ENCODE assay signal across 10 cellular contexts in genomic region chr14:64952598-64953309, GRCh38. TPM values are rescaled to one million over a fixed set of nuclear protein-coding genes. Genes with fewer than 3 reads are reported as not detected.
DNase-seq lines count a peak whose midpoint lies in the region; ATAC-seq, FAIRE-seq and TF ChIP-seq lines count a peak whose summit lies in the region.
"Had no signal": no experiment of that assay in that cellular context is flagged by ENCODE, and none has a peak within 500 bp of the region (broad histone marks: within the 10 kb centered on the region; RNA-seq: fewer than 3 reads in every experiment).

No MANE protein-coding gene starts in this region.

- TF ChIP-seq RAD21 in H1 (IDR thresholded peaks at IDR 0.05 in 1 of 2, conservative IDR thresholded peaks at IDR 0.05 in 1 of 2; ENCODE audit: low read depth in 2 of 2, low read length in 2 of 2) = peak; percentile 34 to 48; a peak in 3 of 4 replicates

- intact Hi-C loops in lower lobe of right lung (cut with DNase I) (no loop called here), uterus (cut with DNase I; ENCODE audit: low total_unique reads) (no loop called here), mammary epithelial cell (cut with micrococcal nuclease) (no loop called here)

- H3K23me2 ChIP-seq in H1 (ENCODE audit: low read depth, low read length) = no peaks in the 10 kb centered on the region

- TF ChIP-seq POLR2A in H1 (IDR thresholded peaks at IDR 0.05; ENCODE audit: control extremely low read depth in 1 of 2, low read depth in 2 of 2, low read length in 2 of 2) (no peak), uterus (IDR thresholded peaks at IDR 0.05) (no peak)

- no peaks in the 10 kb centered on the region for H3K79me1 ChIP-seq in H1 (ENCODE audit: low read depth, low read length)

- H3K36me3 Mint-ChIP-seq in HFFc6 (ENCODE audit: low read depth) = no peaks in the 10 kb centered on the region

- H3K9me3 ChIP-seq in BE2C = no peaks in the 10 kb centered on the region
- H3K9me3 ChIP-seq in H1 (ENCODE audit: insufficient read depth in 2 of 2, low read depth in 1 of 2, low read length in 1 of 2) = no peaks in the 10 kb centered on the region
- H3K9me3 ChIP-seq in lower lobe of right lung = no peaks in the 10 kb centered on the region
- no peaks in the 10 kb centered on the region for H3K9me3 ChIP-seq in uterus
- no peaks in the 10 kb centered on the region for H3K9me3 ChIP-seq in mammary epithelial cell (replicated peaks; ENCODE audit: insufficient read depth, low read length)

- no peak overlapping the region for H3K18ac ChIP-seq in H1 (ENCODE audit: extremely low read depth, low read length)

- no peak overlapping the region for H3K4me2 ChIP-seq in H1 (ENCODE audit: insufficient read depth in 1 of 2, low read depth in 2 of 2, low read length in 2 of 2)
- H3K4me2 ChIP-seq in mammary epithelial cell (ENCODE audit: insufficient read depth, low read depth, low read length) = no peak overlapping the region

- H2AFZ ChIP-seq in H1 (ENCODE audit: low read length) (no peak overlapping the region), mammary epithelial cell (ENCODE audit: low read depth, low read length) (no peak overlapping the region)

- H3K27ac Mint-ChIP-seq in HFFc6 = no peak overlapping the region

- CTCF ChIA-PET in H1 (lab: Charles Lee; ENCODE audit: partially characterized antibody) (interaction anchor here (0.7 to 3.8 kb wide), 29 partner anchors 8 to 177 kb away, joined by 3 to 25 read pairs (median 5); partner anchors contain the start of gene GPX2), mammary epithelial cell (lab: Charles Lee; ENCODE audit: low non-redundant PET) (no interaction called here)

- no TSS peak for BruUV-seq in mammary epithelial cell (replicated peaks; lab: Mats Ljungman, UMichigan)

- H3K36me3 ChIP-seq in BE2C (no peaks in the 10 kb centered on the region), H1 (ENCODE audit: control insufficient read depth in 2 of 4, insufficient read depth in 4 of 4, low read length in 3 of 4) (peaks cover 5 to 30% (median 12%) of the 10 kb centered on the region in 4 experiments; a peak in 4 of 8 replicates), lower lobe of right lung (peaks cover 11% of the 10 kb centered on the region), uterus (no peaks in the 10 kb centered on the region), mammary epithelial cell (ENCODE audit: insufficient read depth, low read length) (no peaks in the 10 kb centered on the region)

- no peaks in the 10 kb centered on the region; the same call in 1 of the 2 replicates for H3K27me3 Mint-ChIP-seq in HFFc6 (ENCODE audit: insufficient read depth)

- TF ChIP-seq CTCF in BE2C (IDR thresholded peaks at IDR 0.05; ENCODE audit: low read depth, low read length) (peak; percentile 17; the same call in 1 of the 2 replicates), H1 (IDR thresholded peaks at IDR 0.05; ENCODE audit: control extremely low read depth in 1 of 3, insufficient read depth in 1 of 3, low read depth in 1 of 3, low read length in 3 of 3) (peak; percentile 46 to 69 (median 53)), lower lobe of right lung (IDR thresholded peaks at IDR 0.05) (no peak), uterus (IDR thresholded peaks at IDR 0.05) (no peak), HFFc6 (IDR thresholded peaks at IDR 0.05) (no peak; the same call in 1 of the 2 replicates), mammary epithelial cell (conservative IDR thresholded peaks at IDR 0.05 in 1 of 2, IDR thresholded peaks at IDR 0.05 in 1 of 2; ENCODE audit: extremely low read depth in 1 of 2, insufficient read depth in 1 of 2, low read depth in 1 of 2, low read length in 2 of 2) (no peak)

- H3K27ac ChIP-seq in H1 (ENCODE audit: low read depth, low read length) (no peak overlapping the region), lower lobe of right lung (no peak overlapping the region), uterus (no peak overlapping the region), mammary epithelial cell (ENCODE audit: insufficient read depth, low read depth, low read length) (no peak overlapping the region)

- H3K79me2 ChIP-seq in H1 (ENCODE audit: control insufficient read depth in 1 of 2, insufficient read depth in 2 of 2, low read length in 2 of 2) (no peaks in the 10 kb centered on the region), mammary epithelial cell (ENCODE audit: insufficient read depth, low read length) (no peaks in the 10 kb centered on the region)

- no peak overlapping the region for H3K23ac ChIP-seq in H1 (ENCODE audit: insufficient read length)

- H3K4ac ChIP-seq in H1 (replicated peaks; ENCODE audit: insufficient read length, low read depth, low read length) = no peak overlapping the region

- H3K27me3 ChIP-seq in BE2C (no peaks in the 10 kb centered on the region), H1 (replicated peaks in 1 of 4; ENCODE audit: control insufficient read depth in 3 of 4, extremely low read depth in 1 of 4, insufficient read depth in 3 of 4, low read length in 3 of 4) (no peaks in the 10 kb centered on the region), lower lobe of right lung (ENCODE audit: low read depth) (no peaks in the 10 kb centered on the region), uterus (no peaks in the 10 kb centered on the region), mammary epithelial cell (ENCODE audit: insufficient read depth, low read length) (no peaks in the 10 kb centered on the region)

- no peak overlapping the region for H2BK120ac ChIP-seq in H1 (replicated peaks; ENCODE audit: low read depth, low read length)

- no peak overlapping the region for H4K91ac ChIP-seq in H1 (replicated peaks; ENCODE audit: insufficient read length, low read length)

- H3K9ac ChIP-seq in H1 (replicated peaks in 1 of 4; ENCODE audit: extremely low read depth in 1 of 4, low read depth in 3 of 4, low read length in 3 of 4) = no peak overlapping the region
- H3K9ac ChIP-seq in mammary epithelial cell (ENCODE audit: insufficient read depth, low read length) = no peak overlapping the region

- no peak overlapping the region for H3K4me3 Mint-ChIP-seq in HFFc6

- no peak overlapping the region for H2AK5ac ChIP-seq in H1 (ENCODE audit: low read depth, low read length)

- no peak for DNase-seq in BE2C
- DNase-seq in H1 (ENCODE audit: low read depth in 1 of 2, low spot score in 2 of 2) = no peak
- no peak for DNase-seq in lower lobe of right lung
- no peak for DNase-seq in uterus
- DNase-seq in HFFc6 = no peak
- no peak for DNase-seq in mammary epithelial cell
- DNase-seq: activated gamma-delta T cell treated with Interleukin-2 at 50 U/mL for 16 hours had no signal

- H3K56ac ChIP-seq in H1 (replicated peaks; ENCODE audit: insufficient read length, low read depth, low read length) = no peak overlapping the region

- dilution Hi-C loops in mammary epithelial cell (cut with HindIII; ENCODE audit: low sequenced_read_pairs) = loop anchor here (5.0 kb wide), 1 partner anchor 50 kb away; no protein-coding TSS in a partner anchor

- no peak overlapping the region for H2BK5ac ChIP-seq in H1 (ENCODE audit: low read depth, low read length)

- TF ChIP-seq EP300 in H1 (IDR thresholded peaks at IDR 0.05; ENCODE audit: borderline replicate concordance in 1 of 2, low read depth in 2 of 2, low read length in 2 of 2) = no peak

- peak; percentile 90 for FAIRE-seq in H1 (lab: Jason Lieb, UNC)
- FAIRE-seq: G401.6 had no signal

- H2BK20ac ChIP-seq in H1 (ENCODE audit: low read length) = no peak overlapping the region

- POLR2A ChIA-PET in H1 (lab: Charles Lee; ENCODE audit: partially characterized antibody) = interaction anchor here (0.8 to 2.2 kb wide), 4 partner anchors 8 to 38 kb away, joined by 3 to 9 read pairs (median 4); partner anchors contain the start of gene CHURC1

- in situ Hi-C loops in mammary epithelial cell (cut with MboI; ENCODE audit: low sequenced_read_pairs in 2 of 2) = no loop called here

- no peak overlapping the region for H4K5ac ChIP-seq in H1 (ENCODE audit: insufficient read length, low read depth, low read length)

- H2BK15ac ChIP-seq in H1 (ENCODE audit: low read length) = no peak overlapping the region

- 0 out of 2 replicates have a peak overlapping the region, but pooled peaks have one; percentile 43 for H2BK12ac ChIP-seq in H1 (ENCODE audit: low read depth, low read length)

- H3K4me1 ChIP-seq in BE2C (peaks cover 3% of the 10 kb centered on the region), H1 (replicated peaks in 1 of 4; ENCODE audit: control insufficient read depth in 3 of 4, insufficient read depth in 4 of 4, low read length in 3 of 4) (peaks cover 5 to 16% (median 15%) of the 10 kb centered on the region in 4 experiments; a peak in 6 of 7 replicates), lower lobe of right lung (no peaks in the 10 kb centered on the region), uterus (no peaks in the 10 kb centered on the region), mammary epithelial cell (ENCODE audit: insufficient read depth, low read length) (no peaks in the 10 kb centered on the region)

- WGBS in H1 (ENCODE audit: extremely low coverage in 1 of 2, insufficient coverage in 1 of 2, insufficient read length in 1 of 2, insufficient replicate concordance in 2 of 2, low coverage in 1 of 2, low lambda C conversion rate in 2 of 2, missing lambda C conversion rate in 1 of 2), 2 experiments = 86% methylated on average over 7 of the region's 7 CpGs; no CpG with 5 or more reads in 1 of the 2 experiments
- WGBS in mammary epithelial cell (ENCODE audit: low coverage, missing lambda C conversion rate) = 91% methylated on average over 7 of the region's 7 CpGs

- peaks cover 0 to 2% of the 10 kb centered on the region in 2 experiments for H4K20me1 ChIP-seq in H1 (replicated peaks in 1 of 2; ENCODE audit: control insufficient read depth in 1 of 2, insufficient read depth in 2 of 2, low read length in 2 of 2)
- no peaks in the 10 kb centered on the region for H4K20me1 ChIP-seq in mammary epithelial cell (ENCODE audit: insufficient read depth, low read length)

- no peak overlapping the region for H3K4me3 ChIP-seq in BE2C (ENCODE audit: low read depth, low read length)
- no peak overlapping the region for H3K4me3 ChIP-seq in H1 (ENCODE audit: extremely low read depth in 1 of 4, insufficient read depth in 2 of 4, low read depth in 3 of 4, low read length in 4 of 4)
- no peak overlapping the region for H3K4me3 ChIP-seq in lower lobe of right lung
- H3K4me3 ChIP-seq in uterus = no peak overlapping the region
- H3K4me3 ChIP-seq in mammary epithelial cell (replicated peaks in 1 of 3; ENCODE audit: insufficient read depth in 1 of 3, low read depth in 2 of 3, low read length in 3 of 3) = no peak overlapping the region

- ATAC-seq in GM18868 (IDR thresholded peaks at IDR 0.05; ENCODE audit: unreplicated experiment) (peak; percentile 89), HG03439 (IDR thresholded peaks at IDR 0.05; ENCODE audit: unreplicated experiment) (peak; percentile 52), lower lobe of right lung (no peak)

- H4K8ac ChIP-seq in H1 (ENCODE audit: extremely low read depth, insufficient read depth, low read length) = no peak overlapping the region

- H3K4me1 Mint-ChIP-seq in HFFc6 (ENCODE audit: low read depth) = no peaks in the 10 kb centered on the region

- no peaks in the 10 kb centered on the region for H3K9me3 Mint-ChIP-seq in HFFc6

- H3K14ac ChIP-seq in H1 (ENCODE audit: insufficient read length) = no peak overlapping the region

RNA-seq across cellular contexts. Expression of gene GPX2, which starts 10.2 kb away (rescaled TPM):
- not detected for polyA plus RNA-seq in BE2C (2012; ENCODE audit: insufficient read depth, insufficient read length, low read depth)
- total RNA-seq in H1 (2021; fragmentation: NEBNext Ultra II Directional; extraction: Animal tissue kit (Norgen Biotek cat#: 25700)) = 0.30 and 0.50 TPM in 2 replicates
- polyA plus RNA-seq in H1 (2011; rRNA removed) = 0.49 and 0.89 TPM in 2 replicates
- 0.61 TPM for polyA plus RNA-seq in H1 (2011; cell fraction: cytosol; rRNA removed)
- 0.66 TPM for polyA plus RNA-seq in H1 (2011; cell fraction: nucleus; rRNA removed)
- 0.50 to 0.96 TPM (median 0.64 TPM) in 3 of 4 replicates, not detected in the other for polyA plus RNA-seq in H1 (2012, experiment 1 of 2)
- polyA plus RNA-seq in H1 (2012, experiment 2 of 2) = 1.5 TPM
- 0.36 TPM for polyA plus RNA-seq in H1 (2013, experiment 1 of 2)
- polyA plus RNA-seq in H1 (2013, experiment 2 of 2) = 0.46 TPM
- polyA minus RNA-seq in H1 (2011; rRNA and poly(A)+ RNA removed) = 0.38 and 0.56 TPM in 2 replicates
- polyA minus RNA-seq in H1 (2011; cell fraction: cytosol; rRNA and poly(A)+ RNA removed) = not detected
- polyA minus RNA-seq in H1 (2011; cell fraction: nucleus; rRNA and poly(A)+ RNA removed) = not detected
- total RNA-seq in lower lobe of right lung = not detected
- total RNA-seq in uterus = under 1 TPM in 1 of 4 donors, not detected in 3; 0.29 TPM
- total RNA-seq in HFFc6 (2021; fragmentation: NEBNext Ultra II Directional; extraction: Animal tissue kit (Norgen Biotek cat#: 25700)) = not detected
- 10 to 100 TPM; 10.3 to 22.0 TPM for total RNA-seq in mammary epithelial cell
- polyA plus RNA-seq in mammary epithelial cell = 19.8 TPM
- polyA minus RNA-seq in mammary epithelial cell = 4.7 TPM

RNA-seq across cellular contexts. Expression of gene RAB15, which starts 19.4 kb away (rescaled TPM):
- polyA plus RNA-seq in BE2C (2012; ENCODE audit: insufficient read depth, insufficient read length, low read depth) = 2.8 TPM
- 58.1 and 59.2 TPM in 2 replicates for total RNA-seq in H1 (2021; fragmentation: NEBNext Ultra II Directional; extraction: Animal tissue kit (Norgen Biotek cat#: 25700))
- polyA plus RNA-seq in H1 (2011; rRNA removed) (38.8 and 63.4 TPM in 2 replicates), mammary epithelial cell (3.4 TPM)
- polyA plus RNA-seq in H1 (2011; cell fraction: cytosol; rRNA removed) = 37.8 TPM
- polyA plus RNA-seq in H1 (2011; cell fraction: nucleus; rRNA removed) = 46.7 TPM
- 35.3 to 39.3 TPM (median 37.0 TPM) in 4 replicates for polyA plus RNA-seq in H1 (2012, experiment 1 of 2)
- 35.0 TPM for polyA plus RNA-seq in H1 (2012, experiment 2 of 2)
- polyA plus RNA-seq in H1 (2013, experiment 1 of 2) = 29.4 TPM
- polyA plus RNA-seq in H1 (2013, experiment 2 of 2) = 30.4 TPM
- polyA minus RNA-seq in H1 (2011; rRNA and poly(A)+ RNA removed) = 25.9 and 31.7 TPM in 2 replicates
- 15.9 TPM for polyA minus RNA-seq in H1 (2011; cell fraction: cytosol; rRNA and poly(A)+ RNA removed)
- polyA minus RNA-seq in H1 (2011; cell fraction: nucleus; rRNA and poly(A)+ RNA removed) = 14.5 TPM
- total RNA-seq in lower lobe of right lung (13.8 TPM), uterus (1 to 10 TPM in 3 of 4 donors, not detected in 1; 1.0 to 3.8 (median 3.4) TPM), mammary epithelial cell (1 to 10 TPM; 5.8 to 6.2 TPM)
- total RNA-seq in HFFc6 (2021; fragmentation: NEBNext Ultra II Directional; extraction: Animal tissue kit (Norgen Biotek cat#: 25700)) = 1 to 10 TPM; 3.5 to 5.7 (median 5.0) TPM
- polyA minus RNA-seq in mammary epithelial cell = 2.1 TPM

RNA-seq across cellular contexts. Expression of gene FNTB, which starts 33.9 kb away (rescaled TPM):
- 13.9 TPM for polyA plus RNA-seq in BE2C (2012; ENCODE audit: insufficient read depth, insufficient read length, low read depth)
- 13.8 and 16.0 TPM in 2 replicates for total RNA-seq in H1 (2021; fragmentation: NEBNext Ultra II Directional; extraction: Animal tissue kit (Norgen Biotek cat#: 25700))
- 19.3 and 20.7 TPM in 2 replicates for polyA plus RNA-seq in H1 (2011; rRNA removed)
- polyA plus RNA-seq in H1 (2011; cell fraction: cytosol; rRNA removed) = 21.8 TPM
- polyA plus RNA-seq in H1 (2011; cell fraction: nucleus; rRNA removed) = 30.2 TPM
- polyA plus RNA-seq in H1 (2012, experiment 1 of 2) = 12.4 to 17.8 TPM (median 16.1 TPM) in 4 replicates
- 16.3 TPM for polyA plus RNA-seq in H1 (2012, experiment 2 of 2)
- 9.0 TPM for polyA plus RNA-seq in H1 (2013, experiment 1 of 2)
- polyA plus RNA-seq in H1 (2013, experiment 2 of 2) = 8.3 TPM
- polyA minus RNA-seq in H1 (2011; rRNA and poly(A)+ RNA removed) = 30.5 and 33.3 TPM in 2 replicates
- polyA minus RNA-seq in H1 (2011; cell fraction: cytosol; rRNA and poly(A)+ RNA removed) = 21.4 TPM
- polyA minus RNA-seq in H1 (2011; cell fraction: nucleus; rRNA and poly(A)+ RNA removed) = 22.4 TPM
- 14.0 TPM for total RNA-seq in lower lobe of right lung
- 10 to 100 TPM in 3 of 4 donors, 1 to 10 TPM in 1; 7.4 to 29.7 (median 20.4) TPM for total RNA-seq in uterus
- 10 to 100 TPM; 14.1 to 22.7 (median 18.0) TPM for total RNA-seq in HFFc6 (2021; fragmentation: NEBNext Ultra II Directional; extraction: Animal tissue kit (Norgen Biotek cat#: 25700))
- 10 to 100 TPM; 11.7 to 12.5 TPM for total RNA-seq in mammary epithelial cell
- polyA plus RNA-seq in mammary epithelial cell = 17.0 TPM
- 56.4 TPM for polyA minus RNA-seq in mammary epithelial cell

RNA-seq across cellular contexts. Expression of gene CHURC1, which starts 38.5 kb away (rescaled TPM):
- polyA plus RNA-seq in BE2C (2012; ENCODE audit: insufficient read depth, insufficient read length, low read depth) = 30.9 TPM
- total RNA-seq in H1 (2021; fragmentation: NEBNext Ultra II Directional; extraction: Animal tissue kit (Norgen Biotek cat#: 25700)) = 50.2 and 55.6 TPM in 2 replicates
- polyA plus RNA-seq in H1 (2011; rRNA removed) (44.8 and 59.3 TPM in 2 replicates), mammary epithelial cell (38.7 TPM)
- 43.3 TPM for polyA plus RNA-seq in H1 (2011; cell fraction: cytosol; rRNA removed)
- polyA plus RNA-seq in H1 (2011; cell fraction: nucleus; rRNA removed) = 11.4 TPM
- 31.2 to 64.3 TPM (median 43.5 TPM) in 4 replicates for polyA plus RNA-seq in H1 (2012, experiment 1 of 2)
- 35.9 TPM for polyA plus RNA-seq in H1 (2012, experiment 2 of 2)
- polyA plus RNA-seq in H1 (2013, experiment 1 of 2) = 149 TPM
- polyA plus RNA-seq in H1 (2013, experiment 2 of 2) = 132 TPM
- polyA minus RNA-seq in H1 (2011; rRNA and poly(A)+ RNA removed) = 9.7 and 14.7 TPM in 2 replicates
- 6.9 TPM for polyA minus RNA-seq in H1 (2011; cell fraction: cytosol; rRNA and poly(A)+ RNA removed)
- polyA minus RNA-seq in H1 (2011; cell fraction: nucleus; rRNA and poly(A)+ RNA removed) = 37.0 TPM
- total RNA-seq in lower lobe of right lung (72.6 TPM), uterus (100 to 1,000 TPM in 1 of 4 donors, 10 to 100 TPM in 3; 35.1 to 121 (median 62.4) TPM), mammary epithelial cell (10 to 100 TPM; 49.9 to 55.7 TPM)
- total RNA-seq in HFFc6 (2021; fragmentation: NEBNext Ultra II Directional; extraction: Animal tissue kit (Norgen Biotek cat#: 25700)) = 10 to 100 TPM; 51.9 to 63.3 (median 59.2) TPM
- polyA minus RNA-seq in mammary epithelial cell = 1.7 TPM

Comparison
In these comparisons a context has a peak if more than half of its experiments do, and no peak if none do; other contexts are left out.
1. CTCF ChIP-seq: peak in BE2C (single experiment) and H1 (3 of 3); none in lower lobe of right lung (single experiment), uterus (0 of 4), HFFc6 (single experiment) and mammary epithelial cell (0 of 2).
2. ATAC-seq: peak in GM18868 (single experiment) and HG03439 (single experiment); none in lower lobe of right lung (0 of 2).